Comparison of ENCODE assay signal across 9 cellular contexts in genomic region chr1:43269627-43270375, GRCh38. TPM values are rescaled to one million over a fixed set of nuclear protein-coding genes. Genes with fewer than 3 reads are reported as not detected.
DNase-seq lines count a peak whose midpoint lies in the region; ATAC-seq, FAIRE-seq and TF ChIP-seq lines count a peak whose summit lies in the region.
"Had no signal": no experiment of that assay in that cellular context is flagged by ENCODE, and none has a peak within 500 bp of the region (broad histone marks: within the 10 kb centered on the region; RNA-seq: fewer than 3 reads in every experiment).

Gene TMEM125 (plus strand): TSS chr1:43269983. CDS start chr1:43272723, 2,740 bp downstream.

- H3K79me1 ChIP-seq in trophoblast cell (ENCODE audit: low read length) = no peaks in the 10 kb centered on the region

- H4K91ac ChIP-seq in trophoblast cell (ENCODE audit: low read depth, low read length) = no peak within 1 kb of the TSS

- H3K23ac ChIP-seq in trophoblast cell (ENCODE audit: low read length) = no peak within 1 kb of the TSS

- H3F3A ChIP-seq in PC-3 (ENCODE audit: low read length, unreplicated experiment) = no peaks in the 10 kb centered on the region

- H3K79me2 ChIP-seq in PC-3 (ENCODE audit: low read length) = no peaks in the 10 kb centered on the region
- H3K79me2 ChIP-seq in hepatocyte = peaks cover 5% of the 10 kb centered on the region
- no peaks in the 10 kb centered on the region for H3K79me2 ChIP-seq in trophoblast cell (ENCODE audit: control insufficient read depth, insufficient read depth, low read length, poor library complexity)

- TF ChIP-seq POLR2A in GM12892 (IDR thresholded peaks at IDR 0.05; ENCODE audit: low read depth, low read length) = no peak

- POLR2A ChIA-PET in PC-3 (lab: Charles Lee; ENCODE audit: unreplicated experiment) = no interaction called here
- POLR2A ChIA-PET in HEK293T (lab: Yijun Ruan, JAX) = no interaction called here

- no peak within 1 kb of the TSS for H2BK5ac ChIP-seq in trophoblast cell (ENCODE audit: low read depth, low read length, poor library complexity)

- H3K4me2 ChIP-seq in PC-3 (ENCODE audit: low read length) = peak within 1 kb of the TSS; percentile 75
- H3K4me2 ChIP-seq in hepatocyte = peak within 1 kb of the TSS; percentile 81
- H3K4me2 ChIP-seq in trophoblast cell (ENCODE audit: low read length) = peak within 1 kb of the TSS; percentile 59

- H4K8ac ChIP-seq in trophoblast cell (ENCODE audit: low read depth, low read length) = no peak within 1 kb of the TSS

- H3K9me2 ChIP-seq in PC-3 (replicated peaks; ENCODE audit: low read length) (no peaks in the 10 kb centered on the region), hepatocyte (replicated peaks; ENCODE audit: insufficient read depth) (no peaks in the 10 kb centered on the region)

- no peak for FAIRE-seq in GM12892 (lab: Jason Lieb, UNC)

- H3K4me1 ChIP-seq in PC-3 (ENCODE audit: insufficient read depth, low read length) = peaks cover 16% of the 10 kb centered on the region
- H3K4me1 ChIP-seq in hepatocyte (ENCODE audit: insufficient read depth) = peaks cover 12% of the 10 kb centered on the region
- H3K4me1 ChIP-seq in trophoblast cell (ENCODE audit: control insufficient read depth in 1 of 2, insufficient read depth in 2 of 2, low read length in 2 of 2) = peaks cover 2 to 17% of the 10 kb centered on the region in 2 experiments

- TSS peak; percentile 69 for BruUV-seq in PC-3 (replicated peaks; lab: Mats Ljungman, UMichigan)

- no peaks in the 10 kb centered on the region for H3K9me3 ChIP-seq in PC-3 (ENCODE audit: low read length)
- H3K9me3 ChIP-seq in hepatocyte (ENCODE audit: low read depth) = no peaks in the 10 kb centered on the region
- H3K9me3 ChIP-seq in trophoblast cell (ENCODE audit: insufficient read depth, low read depth, low read length) = peaks cover 5% of the 10 kb centered on the region

- H2AFZ ChIP-seq in PC-3 (ENCODE audit: low read length) (peak within 1 kb of the TSS; percentile 65), hepatocyte (peak within 1 kb of the TSS; percentile 44), trophoblast cell (ENCODE audit: insufficient read depth, low read length, poor library complexity) (no peak within 1 kb of the TSS)

- H3K27me3 ChIP-seq in GM06990 (replicated peaks; ENCODE audit: control insufficient read depth, insufficient read depth, low read length) = no peaks in the 10 kb centered on the region; the same call in 1 of the 2 replicates
- no peaks in the 10 kb centered on the region for H3K27me3 ChIP-seq in PC-3 (ENCODE audit: low read length)
- no peaks in the 10 kb centered on the region for H3K27me3 ChIP-seq in hepatocyte
- H3K27me3 ChIP-seq in trophoblast cell (ENCODE audit: insufficient read depth, low read length) = no peaks in the 10 kb centered on the region

- H3K9ac ChIP-seq in PC-3 (ENCODE audit: low read length) (no peak within 1 kb of the TSS), trophoblast cell (ENCODE audit: low read length) (no peak within 1 kb of the TSS)

- ATAC-seq in PC-3 = no peak
- no peak for ATAC-seq in HG03432 (IDR thresholded peaks at IDR 0.05; ENCODE audit: unreplicated experiment)
- ATAC-seq in HG02938 (IDR thresholded peaks at IDR 0.05; ENCODE audit: unreplicated experiment) = no peak

- H3K4me3 ChIP-seq in GM06990 (replicated peaks; ENCODE audit: low read depth, low read length) (peak within 1 kb of the TSS; percentile 3; the same call in 1 of the 2 replicates), PC-3 (ENCODE audit: low read length) (peak within 1 kb of the TSS; percentile 55), hepatocyte (peak within 1 kb of the TSS; percentile 4), trophoblast cell (ENCODE audit: low read depth, low read length) (peak within 1 kb of the TSS; percentile 51)

- CTCF ChIA-PET in PC-3 (lab: Charles Lee) (no interaction called here), HEK293T (lab: Yijun Ruan, JAX) (no interaction called here)

- H3K36me3 ChIP-seq in GM06990 (ENCODE audit: control insufficient read depth, insufficient read depth, low read length) (no peaks in the 10 kb centered on the region), PC-3 (ENCODE audit: low read depth, low read length) (no peaks in the 10 kb centered on the region), hepatocyte (replicated peaks; ENCODE audit: insufficient read depth, low read depth) (no peaks in the 10 kb centered on the region), trophoblast cell (ENCODE audit: control insufficient read depth in 1 of 2, insufficient read depth in 2 of 2, low read length in 2 of 2) (no peaks in the 10 kb centered on the region)

- no peak within 1 kb of the TSS for H2AK5ac ChIP-seq in trophoblast cell (ENCODE audit: low read length)

- no peak within 1 kb of the TSS for H2BK120ac ChIP-seq in trophoblast cell (ENCODE audit: insufficient read depth, low read length, poor library complexity)

- intact Hi-C loops in PC-3 (cut with micrococcal nuclease) = no loop called here

- no peak within 1 kb of the TSS for H2BK12ac ChIP-seq in trophoblast cell (ENCODE audit: low read length)

- H4K20me1 ChIP-seq in PC-3 (ENCODE audit: low read length) (no peaks in the 10 kb centered on the region), hepatocyte (ENCODE audit: insufficient read depth, poor library complexity, severe bottlenecking) (no peaks in the 10 kb centered on the region)

- TF ChIP-seq CTCF in GM06990 (IDR thresholded peaks at IDR 0.05; ENCODE audit: insufficient read depth, low read length, poor library complexity, severe bottlenecking) (no peak), PC-3 (conservative IDR thresholded peaks at IDR 0.05; ENCODE audit: low read depth, low read length) (no peak), hepatocyte (IDR thresholded peaks at IDR 0.05; ENCODE audit: poor library complexity) (no peak)

- no peak within 1 kb of the TSS for H4K12ac ChIP-seq in trophoblast cell (ENCODE audit: low read depth, low read length)

- no peak within 1 kb of the TSS for H3K4ac ChIP-seq in trophoblast cell (ENCODE audit: low read depth, low read length)

- no peak within 1 kb of the TSS for H3K18ac ChIP-seq in trophoblast cell (ENCODE audit: low read length)

- WGBS in hepatocyte (ENCODE audit: low lambda C conversion rate, missing lambda C conversion rate) = 80% methylated on average over 7 of the region's 7 CpGs
- no CpG with 5 or more reads among the region's 7 CpGs for WGBS in trophoblast cell (ENCODE audit: extremely low coverage, insufficient coverage, insufficient read length)

- H3K27ac ChIP-seq in PC-3 (ENCODE audit: low read length) (no peak within 1 kb of the TSS), hepatocyte (peak within 1 kb of the TSS; percentile 92), trophoblast cell (ENCODE audit: low read depth, low read length) (no peak within 1 kb of the TSS)

- no peak within 1 kb of the TSS for H3K14ac ChIP-seq in trophoblast cell (ENCODE audit: low read length)

- DNase-seq in GM06990 (ENCODE audit: extremely low read depth, insufficient read length) (no peak), PC-3 (peak; percentile 36), hepatocyte (ENCODE audit: low spot score) (no peak), trophoblast cell (no peak), GM12892 (ENCODE audit: insufficient read length) (no peak), HEK293T (ENCODE audit: extremely low spot score) (no peak)
- DNase-seq: NCI-H1694 had no signal

TF ChIP-seq in HEK293T, 16 proteins besides CTCF, POLR2A, EP300 and RAD21:
- TF ChIP-seq SP1 (IDR thresholded peaks at IDR 0.05) (no peak), BHLHE40 (IDR thresholded peaks at IDR 0.05; ENCODE audit: borderline replicate concordance) (no peak), CTBP1 (IDR thresholded peaks at IDR 0.05; ENCODE audit: borderline replicate concordance) (no peak), NFRKB (IDR thresholded peaks at IDR 0.05) (no peak)
TF ChIP-seq in HEK293T: peak in this region for 0.

RNA-seq across cellular contexts. Expression of gene TMEM125, which starts in this region (rescaled TPM):
- total RNA-seq in PC-3 (2014; rRNA removed) (8.6 and 9.8 TPM in 2 replicates), hepatocyte (28.7 and 29.8 TPM in 2 replicates)
- polyA plus RNA-seq in hepatocyte = 43.1 and 50.3 TPM in 2 replicates
- 2.3 and 2.5 TPM in 2 replicates for polyA plus RNA-seq in trophoblast cell (2013)
- polyA plus RNA-seq in GM12892 (2012; ENCODE audit: missing spikeins) = not detected

Comparison
In these comparisons a context has a peak if more than half of its experiments do, and no peak if none do; other contexts are left out.
1. H3K4me3 ChIP-seq: peak in every context shown above with its lines; median percentile 55 in PC-3; 51 in trophoblast cell; 4 in hepatocyte; 3 in GM06990.